Comparison of ENCODE assay signal across 17 cellular contexts in genomic region chr10:78267598-78267997, GRCh38.
A peak's percentile ranks its signal among the peaks of the same experiment; 100 is the strongest.
DNase-seq lines count a peak whose midpoint lies in the region; ATAC-seq and TF ChIP-seq lines count a peak whose summit lies in the region.
"Had no signal": no experiment of that assay in that cellular context is flagged by ENCODE, and none has a peak within 500 bp of the region (broad histone marks: within the 10 kb centered on the region; RNA-seq: fewer than 3 reads in every experiment).

No MANE protein-coding gene starts in this region.

- H3K9me3 Mint-ChIP-seq in nephron (peaks cover 4% of the 10 kb centered on the region), Calu3 (ENCODE audit: low read depth, unreplicated experiment) (no peaks in the 10 kb centered on the region)
- H3K9me3 Mint-ChIP-seq in T-helper 2 cell treated with Interferon-gamma antibody and Interleukin-4, amounts not matched to agents 5 μg/mL and 100 μg/mL, for 36 hours, result no peaks in the 10 kb centered on the region
- no peaks in the 10 kb centered on the region for H3K9me3 Mint-ChIP-seq in CD8-positive, alpha-beta T cell
- H3K9me3 Mint-ChIP-seq: activated CD4-positive, alpha-beta T cell treated with anti-CD3 and anti-CD28 coated beads, Interleukin-2, amount 10 ng/mL, durations not matched to agents 7 days and 5 days; T-helper 1 cell treated with Interleukin-12 subunit alpha and Interleukin-12 subunit beta and Interleukin-4 antibody, amounts not matched to agents 30 μg/mL and 1 μg/mL, for 36 hours had no signal

- no peaks in the 10 kb centered on the region for H3K36me3 Mint-ChIP-seq in nephron (ENCODE audit: low read depth)
- no peaks in the 10 kb centered on the region for H3K36me3 Mint-ChIP-seq in T-helper 2 cell treated with Interferon-gamma antibody and Interleukin-4, amounts not matched to agents 5 μg/mL and 100 μg/mL, for 36 hours (ENCODE audit: low read depth)
- no peaks in the 10 kb centered on the region for H3K36me3 Mint-ChIP-seq in Calu3 (ENCODE audit: insufficient read depth, unreplicated experiment)
- no peaks in the 10 kb centered on the region for H3K36me3 Mint-ChIP-seq in CD8-positive, alpha-beta T cell
- H3K36me3 Mint-ChIP-seq: memory B cell had no signal

- no peak overlapping the region for H3K4me2 ChIP-seq in fibroblast of lung (ENCODE audit: extremely low read depth, insufficient read depth, low read length)

- no peak overlapping the region for H3K9ac ChIP-seq in fibroblast of lung (ENCODE audit: insufficient read depth, low read length)

- no TSS peak for BruUV-seq in Calu3 (replicated peaks; lab: Mats Ljungman, UMichigan)

- CTCF ChIA-PET in Calu3 (lab: Charles Lee), result interaction anchor here (0.5 kb wide), 1 partner anchor 238 kb away, joined by 4 read pairs; the partner anchor contains the start of gene POLR3A
- CTCF ChIA-PET in CD8-positive, alpha-beta T cell (lab: Charles Lee), result no interaction called here

- H3K36me3 ChIP-seq in fibroblast of lung (ENCODE audit: control insufficient read depth, insufficient read depth, low read length), result no peaks in the 10 kb centered on the region
- no peaks in the 10 kb centered on the region for H3K36me3 ChIP-seq in CD8-positive, alpha-beta T cell (ENCODE audit: insufficient read depth, low read length)

- POLR2A ChIA-PET in CD8-positive, alpha-beta T cell (lab: Charles Lee), result no interaction called here

- no peak for ATAC-seq in CD8-positive, alpha-beta T cell

- H3K4me3 ChIP-seq in fibroblast of lung (replicated peaks in 1 of 4; ENCODE audit: control extremely low read depth in 1 of 4, insufficient read depth in 1 of 4, low read depth in 3 of 4, low read length in 4 of 4), result no peak overlapping the region
- no peak overlapping the region for H3K4me3 ChIP-seq in CD8-positive, alpha-beta T cell (ENCODE audit: low read depth, low read length)

- H3K4me3 Mint-ChIP-seq in nephron (no peak overlapping the region), Calu3 (ENCODE audit: low read depth, unreplicated experiment) (no peak overlapping the region)
- H3K4me3 Mint-ChIP-seq in T-helper 2 cell treated with Interferon-gamma antibody and Interleukin-4, amounts not matched to agents 5 μg/mL and 100 μg/mL, for 36 hours, result no peak overlapping the region
- no peak overlapping the region for H3K4me3 Mint-ChIP-seq in CD8-positive, alpha-beta T cell
- H3K4me3 Mint-ChIP-seq: activated CD4-positive, alpha-beta T cell treated with anti-CD3 and anti-CD28 coated beads, Interleukin-2, amount 10 ng/mL, durations not matched to agents 7 days and 5 days; B cell; memory B cell; T-helper 1 cell treated with Interleukin-12 subunit alpha and Interleukin-12 subunit beta and Interleukin-4 antibody, amounts not matched to agents 30 μg/mL and 1 μg/mL, for 36 hours had no signal

- no peaks in the 10 kb centered on the region for H3K27me3 ChIP-seq in fibroblast of lung (ENCODE audit: control insufficient read depth, insufficient read depth, low read length)
- H3K27me3 ChIP-seq in CD8-positive, alpha-beta T cell (ENCODE audit: insufficient read depth, low read length), result no peaks in the 10 kb centered on the region

- H3K79me2 ChIP-seq in fibroblast of lung (ENCODE audit: control insufficient read depth, insufficient read depth, low read length), result no peaks in the 10 kb centered on the region

- H4K20me1 ChIP-seq in fibroblast of lung (ENCODE audit: control insufficient read depth, extremely low read depth, insufficient read depth, low read length), result no peaks in the 10 kb centered on the region

- no peaks in the 10 kb centered on the region for H3K9me3 ChIP-seq in fibroblast of lung (ENCODE audit: control insufficient read depth, insufficient read depth, low read depth, low read length)
- H3K9me3 ChIP-seq in CD8-positive, alpha-beta T cell (ENCODE audit: low read length), result no peaks in the 10 kb centered on the region

- DNase-seq in AG20443 (ENCODE audit: low spot score) (peak; percentile 76), M059J (ENCODE audit: low read depth) (peak; percentile 41), fibroblast of lung (ENCODE audit: low read depth in 2 of 2) (peak; percentile 35 to 63), Calu3 (no peak), HPDE6-E6E7 (ENCODE audit: extremely low spot score) (no peak)
- no peak for DNase-seq in T-helper 2 cell treated with Interferon-gamma antibody and Interleukin-4, amounts not matched to agents 5 μg/mL and 100 μg/mL, for 36 hours (ENCODE audit: low spot score)
- no peak for DNase-seq in CD8-positive, alpha-beta T cell
- DNase-seq: activated CD4-positive, alpha-beta T cell treated with anti-CD3 and anti-CD28 coated beads, Interleukin-2, amount 10 ng/mL, durations not matched to agents 7 days and 5 days; DND-41; NCI-H2227 treated with DMSO at 0.1 percent for 48 hours; OCI-M1; stimulated activated CD4-positive, alpha-beta T cell treated with anti-CD3 and anti-CD28 coated beads, Interleukin-4, amount 100 ng/mL, for 1 hour; stimulated activated naive CD4-positive, alpha-beta T cell had no signal

- TF ChIP-seq CTCF in fibroblast of lung (conservative IDR thresholded peaks at IDR 0.05 in 1 of 2, IDR thresholded peaks at IDR 0.05 in 1 of 2; ENCODE audit: low read depth in 1 of 2, low read length in 2 of 2) (no peak), nephron (IDR thresholded peaks at IDR 0.05; ENCODE audit: unreplicated experiment in 3 of 3) (no peak), Calu3 (IDR thresholded peaks at IDR 0.05; ENCODE audit: unreplicated experiment) (no peak)
- no peak for TF ChIP-seq CTCF in CD8-positive, alpha-beta T cell (IDR thresholded peaks at IDR 0.05)

- H3K27ac ChIP-seq in fibroblast of lung (ENCODE audit: insufficient read depth, low read length), result peak overlapping the region; percentile 55
- H3K27ac ChIP-seq in CD8-positive, alpha-beta T cell (ENCODE audit: low read depth, low read length), result no peak overlapping the region

- peak overlapping the region in 2 of 3 experiments; percentile 13 to 56 for H3K27ac Mint-ChIP-seq in nephron
- no peak overlapping the region for H3K27ac Mint-ChIP-seq in T-helper 2 cell treated with Interferon-gamma antibody and Interleukin-4, amounts not matched to agents 5 μg/mL and 100 μg/mL, for 36 hours
- no peak overlapping the region for H3K27ac Mint-ChIP-seq in Calu3 (ENCODE audit: unreplicated experiment)
- no peak overlapping the region for H3K27ac Mint-ChIP-seq in CD8-positive, alpha-beta T cell
- H3K27ac Mint-ChIP-seq: activated CD4-positive, alpha-beta T cell treated with anti-CD3 and anti-CD28 coated beads, Interleukin-2, amount 10 ng/mL, durations not matched to agents 7 days and 5 days; B cell; memory B cell; T-helper 1 cell treated with Interleukin-12 subunit alpha and Interleukin-12 subunit beta and Interleukin-4 antibody, amounts not matched to agents 30 μg/mL and 1 μg/mL, for 36 hours had no signal

- intact Hi-C loops in Calu3 (cut with micrococcal nuclease; ENCODE audit: unreplicated experiment), result no loop called here
- intact Hi-C loops in CD8-positive, alpha-beta T cell (cut with DNase I, micrococcal nuclease), result no loop called here

- H3K4me1 Mint-ChIP-seq in nephron (peaks cover 45% of the 10 kb centered on the region), Calu3 (ENCODE audit: low read depth, unreplicated experiment) (no peaks in the 10 kb centered on the region)
- H3K4me1 Mint-ChIP-seq in T-helper 2 cell treated with Interferon-gamma antibody and Interleukin-4, amounts not matched to agents 5 μg/mL and 100 μg/mL, for 36 hours (ENCODE audit: low read depth), result no peaks in the 10 kb centered on the region
- H3K4me1 Mint-ChIP-seq in CD8-positive, alpha-beta T cell (ENCODE audit: low read depth), result no peaks in the 10 kb centered on the region
- H3K4me1 Mint-ChIP-seq: activated CD4-positive, alpha-beta T cell treated with anti-CD3 and anti-CD28 coated beads, Interleukin-2, amount 10 ng/mL, durations not matched to agents 7 days and 5 days; B cell; memory B cell had no signal

- peak overlapping the region; percentile 24 for H2AFZ ChIP-seq in fibroblast of lung (ENCODE audit: low read length)

- no peaks in the 10 kb centered on the region for H3K27me3 Mint-ChIP-seq in nephron (ENCODE audit: low read depth)
- peaks cover 2% of the 10 kb centered on the region for H3K27me3 Mint-ChIP-seq in T-helper 2 cell treated with Interferon-gamma antibody and Interleukin-4, amounts not matched to agents 5 μg/mL and 100 μg/mL, for 36 hours (ENCODE audit: low read depth)
- peaks cover 63% of the 10 kb centered on the region for H3K27me3 Mint-ChIP-seq in Calu3 (ENCODE audit: unreplicated experiment)
- no peaks in the 10 kb centered on the region for H3K27me3 Mint-ChIP-seq in CD8-positive, alpha-beta T cell (ENCODE audit: low read depth)

- H3K4me1 ChIP-seq in fibroblast of lung (ENCODE audit: control insufficient read depth, extremely low read depth, insufficient read depth, low read length), result peaks cover 16% of the 10 kb centered on the region
- no peaks in the 10 kb centered on the region for H3K4me1 ChIP-seq in CD8-positive, alpha-beta T cell (ENCODE audit: insufficient read depth, low read length)

Comparison
In these comparisons a context has a peak if more than half of its experiments do, and no peak if none do; other contexts are left out.
1. DNase-seq: peak in AG20443 (single experiment), M059J (single experiment) and fibroblast of lung (2 of 2); none in T-helper 2 cell treated with Interferon-gamma antibody and Interleukin-4, amounts not matched to agents 5 μg/mL and 100 μg/mL, for 36 hours (single experiment), Calu3 (single experiment), HPDE6-E6E7 (single experiment) and CD8-positive, alpha-beta T cell (0 of 7).
2. H3K27ac Mint-ChIP-seq: peak in nephron (2 of 3); none in T-helper 2 cell treated with Interferon-gamma antibody and Interleukin-4, amounts not matched to agents 5 μg/mL and 100 μg/mL, for 36 hours (single experiment), Calu3 (single experiment) and CD8-positive, alpha-beta T cell (single experiment).